ENCODE assay signal across 7 cellular contexts in genomic region chr5:124328201-124328600, GRCh38.
"Had no signal": no experiment of that assay in that cellular context is flagged by ENCODE, and none has a peak within 500 bp of the region (broad histone marks: within the 10 kb centered on the region; RNA-seq: fewer than 3 reads in every experiment).

No MANE protein-coding gene starts in this region.

- ATAC-seq: GM23338, K562 had no signal

- H3K27ac ChIP-seq: HL-60 had no signal

- H3K4me3 ChIP-seq: GM23338, K562 had no signal

- H3K4me2 ChIP-seq: GM23338 had no signal

- H3K27ac Mint-ChIP-seq: GM23338, H9 had no signal

- H3K4me3 Mint-ChIP-seq: GM23338, H9 had no signal

- DNase-seq: H9, HCEC 1CT, IMR-90, KG1 had no signal

- H3K4me1 Mint-ChIP-seq: GM23338 had no signal
